In genomic region chr3:177451277-177451880, GRCh38 we compare ENCODE assay signal across 13 cellular contexts.
A peak's percentile ranks its signal among the peaks of the same experiment; 100 is the strongest.
DNase-seq lines count a peak whose midpoint lies in the region; ATAC-seq, FAIRE-seq and TF ChIP-seq lines count a peak whose summit lies in the region.
"Had no signal": no experiment of that assay in that cellular context is flagged by ENCODE, and none has a peak within 500 bp of the region (broad histone marks: within the 10 kb centered on the region; RNA-seq: fewer than 3 reads in every experiment).

No MANE protein-coding gene starts in this region.

- peak overlapping the region; percentile 62 for H2AFZ ChIP-seq in endothelial cell of umbilical vein (ENCODE audit: low read depth, low read length)

- POLR2A ChIA-PET in endothelial cell of umbilical vein (lab: Charles Lee), result no interaction called here

- FAIRE-seq in endothelial cell of umbilical vein (lab: Jason Lieb, UNC), result peak; percentile 78

- peak overlapping the region; percentile 88 for H3K9ac ChIP-seq in endothelial cell of umbilical vein (replicated peaks; ENCODE audit: extremely low read depth, insufficient read depth, low read length)

- TF ChIP-seq POLR2A in endothelial cell of umbilical vein (IDR thresholded peaks at IDR 0.05; ENCODE audit: low read depth, low read length), result no peak

- ATAC-seq in upper lobe of right lung, result no peak
- ATAC-seq: stimulated activated naive CD8-positive, alpha-beta T cell treated with anti-CD3 and anti-CD28 coated beads, Interleukin-15, Interleukin-2, amounts not matched to agents 100 U/mL and 50 U/mL, for 24 hours had no signal

- no peaks in the 10 kb centered on the region for H3K9me1 ChIP-seq in endothelial cell of umbilical vein (replicated peaks; ENCODE audit: control insufficient read depth, extremely low read depth, insufficient read depth, low read length)

- dilution Hi-C loops in endothelial cell of umbilical vein (cut with MboI; ENCODE audit: extremely low pct_ligation_motif_present, low sequenced_read_pairs), result no loop called here

- H3K79me2 ChIP-seq in endothelial cell of umbilical vein (ENCODE audit: control insufficient read depth, insufficient read depth, low read length), result no peaks in the 10 kb centered on the region

- BruUV-seq in endothelial cell of umbilical vein (replicated peaks; lab: Mats Ljungman, UMichigan), result TSS peak; percentile 50

- CTCF ChIA-PET in endothelial cell of umbilical vein (lab: Charles Lee), result no interaction called here

- H3K36me3 ChIP-seq in SJCRH30 (no peaks in the 10 kb centered on the region), endothelial cell of umbilical vein (ENCODE audit: control insufficient read depth in 2 of 2, extremely low read depth in 1 of 2, insufficient read depth in 2 of 2, low read length in 2 of 2) (no peaks in the 10 kb centered on the region), muscle layer of duodenum (ENCODE audit: control insufficient read depth in 1 of 2, insufficient read depth in 2 of 2, low read length in 2 of 2) (no peaks in the 10 kb centered on the region), upper lobe of right lung (no peaks in the 10 kb centered on the region), right atrium auricular region (no peaks in the 10 kb centered on the region)
- no peaks in the 10 kb centered on the region for H3K36me3 ChIP-seq in effector memory CD4-positive, alpha-beta T cell (ENCODE audit: control insufficient read depth, insufficient read depth, low read length)

- intact Hi-C loops in endothelial cell of umbilical vein (cut with micrococcal nuclease), result loop anchor here (1.0 to 5.0 kb wide), 6 partner anchors 106 to 931 kb away; partner anchors contain the start of gene TBL1XR1
- intact Hi-C loops in upper lobe of right lung (cut with DNase I), result no loop called here

- H3K4me3 ChIP-seq in SJCRH30, result peak overlapping the region; percentile 14; the same call in 1 of the 2 replicates
- H3K4me3 ChIP-seq in endothelial cell of umbilical vein (replicated peaks in 1 of 3; ENCODE audit: insufficient read depth in 1 of 3, low read depth in 1 of 3, low read length in 3 of 3), result peak overlapping the region in 1 of 3 experiments; percentile 48
- peak overlapping the region in 1 of 2 donors; percentile 10 for H3K4me3 ChIP-seq in muscle layer of duodenum (ENCODE audit: low read depth in 1 of 2, low read length in 2 of 2)
- H3K4me3 ChIP-seq in upper lobe of right lung, result no peak overlapping the region
- no peak overlapping the region for H3K4me3 ChIP-seq in effector memory CD4-positive, alpha-beta T cell (ENCODE audit: insufficient read depth, low read depth, low read length, poor library complexity, severe bottlenecking)
- no peak overlapping the region for H3K4me3 ChIP-seq in right atrium auricular region

- H3K27ac ChIP-seq in SJCRH30, result peak overlapping the region; percentile 80
- peak overlapping the region; percentile 94 for H3K27ac ChIP-seq in endothelial cell of umbilical vein (ENCODE audit: insufficient read depth, low read depth, low read length)
- peak overlapping the region; percentile 76 for H3K27ac ChIP-seq in muscle layer of duodenum (ENCODE audit: low read length)
- peak overlapping the region; percentile 12 for H3K27ac ChIP-seq in upper lobe of right lung
- no peak overlapping the region for H3K27ac ChIP-seq in effector memory CD4-positive, alpha-beta T cell (ENCODE audit: insufficient read depth, low read length, poor library complexity, severe bottlenecking)
- H3K27ac ChIP-seq in right atrium auricular region, result peak overlapping the region in 1 of 2 donors; percentile 13

- H3K27me3 ChIP-seq in SJCRH30 (no peaks in the 10 kb centered on the region), endothelial cell of umbilical vein (ENCODE audit: control insufficient read depth in 2 of 2, insufficient read depth in 2 of 2, low read length in 2 of 2) (no peaks in the 10 kb centered on the region), muscle layer of duodenum (ENCODE audit: low read depth, low read length) (no peaks in the 10 kb centered on the region), upper lobe of right lung (no peaks in the 10 kb centered on the region), right atrium auricular region (no peaks in the 10 kb centered on the region)
- no peaks in the 10 kb centered on the region for H3K27me3 ChIP-seq in effector memory CD4-positive, alpha-beta T cell (replicated peaks; ENCODE audit: control insufficient read depth, insufficient read depth, low read length, poor library complexity, severe bottlenecking)

- no peak for DNase-seq in SJCRH30
- DNase-seq in endothelial cell of umbilical vein (ENCODE audit: low read depth, low spot score), result peak; percentile 83
- DNase-seq in upper lobe of right lung, result no peak
- no peak for DNase-seq in effector memory CD4-positive, alpha-beta T cell
- no peak for DNase-seq in NCI-H446 treated with DMSO at 0.1 percent for 48 hours (lab: John Stamatoyannopoulos, UW)
- DNase-seq in right atrium auricular region (ENCODE audit: low spot score), result no peak
- DNase-seq: activated CD4-positive, alpha-beta memory T cell treated with anti-CD3 and anti-CD28 coated beads for 36 hours; CD4-positive, alpha-beta T cell; NCI-H187; NCI-H526 treated with DMSO at 0.1 percent for 48 hours; retina; stimulated activated naive CD8-positive, alpha-beta T cell treated with anti-CD3 and anti-CD28 coated beads, Interleukin-15, Interleukin-2, amounts not matched to agents 100 U/mL and 50 U/mL, for 24 hours had no signal

- no peak for TF ChIP-seq CTCF in endothelial cell of umbilical vein (IDR thresholded peaks at IDR 0.05; ENCODE audit: extremely low read depth in 1 of 2, insufficient read depth in 1 of 2, low read depth in 1 of 2, low read length in 2 of 2)
- no peak for TF ChIP-seq CTCF in upper lobe of right lung (IDR thresholded peaks at IDR 0.05)
- TF ChIP-seq CTCF in right atrium auricular region (IDR thresholded peaks at IDR 0.05), result no peak

- no peaks in the 10 kb centered on the region for H4K20me1 ChIP-seq in endothelial cell of umbilical vein (replicated peaks; ENCODE audit: control insufficient read depth, extremely low read depth, insufficient read depth, low read length)

- H3K9me3 ChIP-seq in SJCRH30 (replicated peaks) (no peaks in the 10 kb centered on the region), endothelial cell of umbilical vein (replicated peaks; ENCODE audit: control insufficient read depth, insufficient read depth, low read length) (no peaks in the 10 kb centered on the region), muscle layer of duodenum (ENCODE audit: control insufficient read depth in 1 of 2, low read length in 2 of 2) (no peaks in the 10 kb centered on the region), upper lobe of right lung (no peaks in the 10 kb centered on the region), right atrium auricular region (no peaks in the 10 kb centered on the region)
- no peaks in the 10 kb centered on the region for H3K9me3 ChIP-seq in effector memory CD4-positive, alpha-beta T cell (ENCODE audit: control insufficient read depth, low read length)

- peak overlapping the region; percentile 82 for H3K4me2 ChIP-seq in endothelial cell of umbilical vein (ENCODE audit: insufficient read depth, low read length)

- H3K4me1 ChIP-seq in SJCRH30 (peaks cover 24% of the 10 kb centered on the region), endothelial cell of umbilical vein (ENCODE audit: control insufficient read depth, extremely low read depth, insufficient read depth, low read length) (peaks cover 21% of the 10 kb centered on the region), muscle layer of duodenum (ENCODE audit: control insufficient read depth in 1 of 2, insufficient read depth in 2 of 2, low read length in 2 of 2) (peaks cover 5 to 18% of the 10 kb centered on the region in 2 donors), upper lobe of right lung (peaks cover 23% of the 10 kb centered on the region), right atrium auricular region (peaks cover 0 to 16% of the 10 kb centered on the region in 2 donors)
- H3K4me1 ChIP-seq in effector memory CD4-positive, alpha-beta T cell (ENCODE audit: control insufficient read depth, insufficient read depth, low read length, poor library complexity, severe bottlenecking), result peaks cover 12% of the 10 kb centered on the region

TF ChIP-seq in endothelial cell of umbilical vein, 7 proteins besides CTCF, POLR2A, EP300 and RAD21:
- TF ChIP-seq JUN (IDR thresholded peaks at IDR 0.05; ENCODE audit: borderline replicate concordance, insufficient read depth, insufficient read length, low read depth), result peak; percentile 67
- TF ChIP-seq FOS (IDR thresholded peaks at IDR 0.05; ENCODE audit: borderline replicate concordance, insufficient read depth, low read length), result peak; percentile 61
- TF ChIP-seq GATA2 (IDR thresholded peaks at IDR 0.05; ENCODE audit: insufficient read depth, insufficient read length, low read depth, low read length), result no peak
- no peak for TF ChIP-seq MAX (IDR thresholded peaks at IDR 0.05; ENCODE audit: insufficient read depth, insufficient read length)
- TF ChIP-seq MYC (IDR thresholded peaks at IDR 0.05; ENCODE audit: low read depth, low read length), result no peak
